In genomic region chr2:99442837-99443236, GRCh38 we compare ENCODE assay signal across 13 cellular contexts. TPM values are rescaled to one million over a fixed set of nuclear protein-coding genes. Genes with fewer than 3 reads are reported as not detected.
DNase-seq lines count a peak whose midpoint lies in the region; ATAC-seq and TF ChIP-seq lines count a peak whose summit lies in the region.
"Had no signal": no experiment of that assay in that cellular context is flagged by ENCODE, and none has a peak within 500 bp of the region (broad histone marks: within the 10 kb centered on the region; RNA-seq: fewer than 3 reads in every experiment).

No MANE protein-coding gene starts in this region.

- peaks cover 37 to 58% of the 10 kb centered on the region in 2 donors for H3K36me3 Mint-ChIP-seq in CD14-positive monocyte
- H3K36me3 Mint-ChIP-seq: IgD-negative memory B cell; natural killer cell treated with Interleukin-12 subunit alpha and Interleukin-12 subunit beta and Interleukin-15 and Interleukin-18, amount 100 ng/mL, for 72 hours had no signal

- no peak overlapping the region for H3K27ac ChIP-seq in OCI-LY1 (ENCODE audit: low read depth, low read length, poor library complexity, severe bottlenecking)
- H3K27ac ChIP-seq in esophagus muscularis mucosa (replicated peaks in 1 of 4): no peak overlapping the region
- H3K27ac ChIP-seq in lower lobe of right lung: no peak overlapping the region

- no peak overlapping the region for H3K9ac ChIP-seq in OCI-LY1 (ENCODE audit: low read length)

- intact Hi-C loops in CD14-positive monocyte (cut with micrococcal nuclease) (no loop called here), esophagus muscularis mucosa (cut with DNase I) (no loop called here), lower lobe of right lung (cut with DNase I) (no loop called here), posterior vena cava (cut with DNase I) (no loop called here)

- no peaks in the 10 kb centered on the region for H3K9me2 ChIP-seq in OCI-LY1 (ENCODE audit: low read depth, low read length)

- ATAC-seq in lower lobe of right lung (no peak), HG03139 (IDR thresholded peaks at IDR 0.05; ENCODE audit: unreplicated experiment) (no peak), GM21390 (IDR thresholded peaks at IDR 0.05; ENCODE audit: unreplicated experiment) (no peak)
- ATAC-seq: natural killer cell treated with Interleukin-12 subunit alpha and Interleukin-12 subunit beta and Interleukin-15 and Interleukin-18, amount 100 ng/mL, for 72 hours had no signal

- DNase-seq in CD14-positive monocyte (ENCODE audit: low spot score) (no peak), esophagus muscularis mucosa (ENCODE audit: extremely low spot score) (no peak), lower lobe of right lung (no peak), amygdala (lab: John Stamatoyannopoulos, UW) (no peak), posterior vena cava (ENCODE audit: low spot score) (no peak)
- DNase-seq: activated CD8-positive, alpha-beta memory T cell treated with anti-CD3 and anti-CD28 coated beads, Interleukin-2, amount 50 U/mL, for 4 hours; stimulated activated CD4-positive, alpha-beta T cell treated with anti-CD3 and anti-CD28 coated beads, Interleukin-2, amount 100 ng/mL, for 24 hours had no signal

- H3K27me3 ChIP-seq in OCI-LY1 (ENCODE audit: insufficient read depth, low read length) (no peaks in the 10 kb centered on the region), esophagus muscularis mucosa (no peaks in the 10 kb centered on the region), lower lobe of right lung (ENCODE audit: low read depth) (no peaks in the 10 kb centered on the region)

- no peak overlapping the region for H2AFZ ChIP-seq in OCI-LY1 (ENCODE audit: low read length)

- no peaks in the 10 kb centered on the region for H3F3A ChIP-seq in OCI-LY1 (ENCODE audit: insufficient read depth, low read length)

- no peak overlapping the region for H3K4me3 ChIP-seq in OCI-LY1 (ENCODE audit: low read depth, low read length, poor library complexity, severe bottlenecking)
- no peak overlapping the region for H3K4me3 ChIP-seq in esophagus muscularis mucosa
- H3K4me3 ChIP-seq in lower lobe of right lung: no peak overlapping the region

- H3K9me3 ChIP-seq in OCI-LY1 (ENCODE audit: low read length): no peaks in the 10 kb centered on the region
- H3K9me3 ChIP-seq in esophagus muscularis mucosa: no peaks in the 10 kb centered on the region
- no peaks in the 10 kb centered on the region for H3K9me3 ChIP-seq in lower lobe of right lung

- H3K4me3 Mint-ChIP-seq in CD14-positive monocyte: no peak overlapping the region
- H3K4me3 Mint-ChIP-seq: IgD-negative memory B cell; natural killer cell treated with Interleukin-12 subunit alpha and Interleukin-12 subunit beta and Interleukin-15 and Interleukin-18, amount 100 ng/mL, for 72 hours; T-helper 1 cell treated with Interleukin-12 subunit alpha and Interleukin-12 subunit beta and Interleukin-4 antibody, amounts not matched to agents 30 μg/mL and 1 μg/mL, for 36 hours had no signal

- H3K27ac Mint-ChIP-seq in CD14-positive monocyte: no peak overlapping the region
- H3K27ac Mint-ChIP-seq: IgD-negative memory B cell; natural killer cell treated with Interleukin-12 subunit alpha and Interleukin-12 subunit beta and Interleukin-15 and Interleukin-18, amount 100 ng/mL, for 72 hours; T-helper 1 cell treated with Interleukin-12 subunit alpha and Interleukin-12 subunit beta and Interleukin-4 antibody, amounts not matched to agents 30 μg/mL and 1 μg/mL, for 36 hours had no signal

- peaks cover 0 to 1% (median 0%) of the 10 kb centered on the region in 3 donors for H3K27me3 Mint-ChIP-seq in CD14-positive monocyte (ENCODE audit: low read depth in 3 of 3)
- H3K27me3 Mint-ChIP-seq: IgD-negative memory B cell; natural killer cell treated with Interleukin-12 subunit alpha and Interleukin-12 subunit beta and Interleukin-15 and Interleukin-18, amount 100 ng/mL, for 72 hours had no signal

- H3K36me3 ChIP-seq in OCI-LY1 (ENCODE audit: insufficient read depth, low read length): peaks cover 70% of the 10 kb centered on the region
- H3K36me3 ChIP-seq in esophagus muscularis mucosa: peaks cover 9 to 42% (median 27%) of the 10 kb centered on the region in 4 donors
- H3K36me3 ChIP-seq in lower lobe of right lung: peaks cover 61% of the 10 kb centered on the region

- H3K4me1 Mint-ChIP-seq in CD14-positive monocyte: no peaks in the 10 kb centered on the region

- no peak overlapping the region for H3K4me2 ChIP-seq in OCI-LY1 (ENCODE audit: low read length)

- no peak for TF ChIP-seq POLR2A in esophagus muscularis mucosa (IDR thresholded peaks at IDR 0.05; ENCODE audit: low read depth)

- H3K79me2 ChIP-seq in OCI-LY1 (ENCODE audit: insufficient read depth, low read length): peaks cover 4% of the 10 kb centered on the region; the same call in 1 of the 2 replicates

- TF ChIP-seq CTCF in CD14-positive monocyte (IDR thresholded peaks at IDR 0.05): peak; percentile 14
- peak; percentile 31; the same call in 1 of the 2 replicates for TF ChIP-seq CTCF in OCI-LY1 (IDR thresholded peaks at IDR 0.05; ENCODE audit: low read length)
- TF ChIP-seq CTCF in esophagus muscularis mucosa (IDR thresholded peaks at IDR 0.05): peak; percentile 39 to 54 (median 43)
- TF ChIP-seq CTCF in lower lobe of right lung (IDR thresholded peaks at IDR 0.05): peak; percentile 33

- no peaks in the 10 kb centered on the region for H4K20me1 ChIP-seq in OCI-LY1 (ENCODE audit: insufficient read depth, low read length)

- no peak for TF ChIP-seq EP300 in esophagus muscularis mucosa (IDR thresholded peaks at IDR 0.05)

- H3K4me1 ChIP-seq in OCI-LY1 (ENCODE audit: insufficient read depth, low read length, severe bottlenecking) (peaks cover 3% of the 10 kb centered on the region), esophagus muscularis mucosa (peaks cover 0 to 11% (median 3%) of the 10 kb centered on the region in 4 donors), lower lobe of right lung (no peaks in the 10 kb centered on the region)

- 41% methylated on average over 1 of the region's 1 CpG for WGBS in esophagus muscularis mucosa

- H3K9me3 Mint-ChIP-seq in CD14-positive monocyte: no peaks in the 10 kb centered on the region
- H3K9me3 Mint-ChIP-seq: IgD-negative memory B cell; natural killer cell treated with Interleukin-12 subunit alpha and Interleukin-12 subunit beta and Interleukin-15 and Interleukin-18, amount 100 ng/mL, for 72 hours; T-helper 1 cell treated with Interleukin-12 subunit alpha and Interleukin-12 subunit beta and Interleukin-4 antibody, amounts not matched to agents 30 μg/mL and 1 μg/mL, for 36 hours had no signal

RNA-seq across cellular contexts. Expression of gene REV1, which starts 47.0 kb away (rescaled TPM):
- 1 to 10 TPM; 6.5 to 9.5 TPM for polyA plus RNA-seq in CD14-positive monocyte
- total RNA-seq in esophagus muscularis mucosa: 10 to 100 TPM; 26.7 to 47.7 (median 31.4) TPM
- total RNA-seq in lower lobe of right lung: 50.7 TPM
- total RNA-seq in posterior vena cava: 10 to 100 TPM; 30.7 to 34.3 TPM
